ENCODE assay signal across 28 cellular contexts in genomic region chr4:143291334-143291733, GRCh38.
"Had no signal": no experiment of that assay in that cellular context is flagged by ENCODE, and none has a peak within 500 bp of the region (broad histone marks: within the 10 kb centered on the region; RNA-seq: fewer than 3 reads in every experiment).

No MANE protein-coding gene starts in this region.

- H3K36me3 Mint-ChIP-seq: activated naive CD4-positive, alpha-beta T cell treated with anti-CD3 and anti-CD28 coated beads, Interleukin-2, amount 10 ng/mL, durations not matched to agents 7 days and 5 days; activated naive CD8-positive, alpha-beta T cell treated with anti-CD3 and anti-CD28 coated beads for 36 hours had no signal

- H3K4me1 ChIP-seq: SJCRH30 had no signal

- H3K9me3 ChIP-seq: SJCRH30, SK-N-SH had no signal

- H3K4me3 Mint-ChIP-seq: activated CD4-positive, alpha-beta memory T cell treated with anti-CD3 and anti-CD28 coated beads, Interleukin-2, amount 10 ng/mL, durations not matched to agents 7 days and 5 days; activated CD4-positive, alpha-beta T cell treated with anti-CD3 and anti-CD28 coated beads for 36 hours; activated naive CD4-positive, alpha-beta T cell treated with anti-CD3 and anti-CD28 coated beads, Interleukin-2, amount 10 ng/mL, durations not matched to agents 7 days and 5 days; activated naive CD8-positive, alpha-beta T cell treated with anti-CD3 and anti-CD28 coated beads for 36 hours; activated T-cell treated with anti-CD3 and anti-CD28 coated beads, Interleukin-2, amount 50 U/mL, for 72 hours had no signal

- DNase-seq: activated CD4-positive, alpha-beta memory T cell treated with anti-CD3 and anti-CD28 coated beads, Interleukin-2, amount 10 ng/mL, durations not matched to agents 7 days and 5 days; activated CD4-positive, alpha-beta T cell treated with anti-CD3 and anti-CD28 coated beads for 36 hours; activated CD4-positive, alpha-beta T cell treated with anti-CD3 and anti-CD28 coated beads, Interleukin-2, amount 50 U/mL, for 1 hour; activated gamma-delta T cell treated with Interleukin-2 at 50 U/mL for 16 hours; activated naive CD4-positive, alpha-beta T cell treated with anti-CD3 and anti-CD28 coated beads, Interleukin-2, amount 10 ng/mL, durations not matched to agents 7 days and 5 days; activated naive CD8-positive, alpha-beta T cell treated with anti-CD3 and anti-CD28 coated beads for 36 hours; activated T-cell treated with anti-CD3 and anti-CD28 coated beads for 4 hours; activated T-cell treated with anti-CD3 and anti-CD28 coated beads, Interleukin-2, amount 50 U/mL, for 72 hours; brain microvascular endothelial cell; central memory CD4-positive, alpha-beta T cell; Karpas-422; NCI-H1048; NCI-H1436; NCI-H1694 treated with DMSO at 0.1 percent for 48 hours; NCI-H2029 treated with DMSO at 0.1 percent for 48 hours; NCI-H2171; NCI-H345; NCI-H510A; NCI-H526 treated with DMSO at 0.1 percent for 48 hours; Right ventricle myocardium superior; RPMI8226; SJCRH30; SK-N-SH; T-helper 1 cell had no signal

- ATAC-seq: activated CD4-positive, alpha-beta T cell treated with anti-CD3 and anti-CD28 coated beads for 36 hours; activated T-cell treated with anti-CD3 and anti-CD28 coated beads, Interleukin-2, amount 50 U/mL, for 72 hours; K562; Panc1 had no signal

- H3K4me3 ChIP-seq: K562, SJCRH30 had no signal

- H3K27me3 Mint-ChIP-seq: activated CD4-positive, alpha-beta T cell treated with anti-CD3 and anti-CD28 coated beads for 36 hours; activated naive CD4-positive, alpha-beta T cell treated with anti-CD3 and anti-CD28 coated beads, Interleukin-2, amount 10 ng/mL, durations not matched to agents 7 days and 5 days; activated naive CD8-positive, alpha-beta T cell treated with anti-CD3 and anti-CD28 coated beads for 36 hours had no signal

- H3K36me3 ChIP-seq: brain microvascular endothelial cell, SJCRH30, WERI-Rb-1 had no signal

- H3K27me3 ChIP-seq: brain microvascular endothelial cell, SJCRH30 had no signal

- H3K9me2 ChIP-seq: SK-N-SH had no signal

- H3K4me1 Mint-ChIP-seq: activated CD4-positive, alpha-beta memory T cell treated with anti-CD3 and anti-CD28 coated beads, Interleukin-2, amount 10 ng/mL, durations not matched to agents 7 days and 5 days; activated CD4-positive, alpha-beta T cell treated with anti-CD3 and anti-CD28 coated beads for 36 hours; activated naive CD4-positive, alpha-beta T cell treated with anti-CD3 and anti-CD28 coated beads, Interleukin-2, amount 10 ng/mL, durations not matched to agents 7 days and 5 days; activated naive CD8-positive, alpha-beta T cell treated with anti-CD3 and anti-CD28 coated beads for 36 hours had no signal

- H3K27ac ChIP-seq: brain microvascular endothelial cell, SJCRH30, WERI-Rb-1 had no signal

- H3K4me2 ChIP-seq: SK-N-SH had no signal

- H3K9me3 Mint-ChIP-seq: activated CD4-positive, alpha-beta memory T cell treated with anti-CD3 and anti-CD28 coated beads, Interleukin-2, amount 10 ng/mL, durations not matched to agents 7 days and 5 days; activated naive CD4-positive, alpha-beta T cell treated with anti-CD3 and anti-CD28 coated beads, Interleukin-2, amount 10 ng/mL, durations not matched to agents 7 days and 5 days; activated naive CD8-positive, alpha-beta T cell treated with anti-CD3 and anti-CD28 coated beads for 36 hours; activated T-cell treated with anti-CD3 and anti-CD28 coated beads, Interleukin-2, amount 50 U/mL, for 72 hours; activated T-helper 2 cell treated with anti-CD3 and anti-CD28 coated beads, Interferon-gamma antibody, Interleukin-2, Interleukin-4, amounts not matched to agents 10 μg/mL and 5 μg/mL and 100 μg/mL, durations not matched to agents 14 hours and 24 hours and 36 hours had no signal

- H3K27ac Mint-ChIP-seq: activated CD4-positive, alpha-beta memory T cell treated with anti-CD3 and anti-CD28 coated beads, Interleukin-2, amount 10 ng/mL, durations not matched to agents 7 days and 5 days; activated CD4-positive, alpha-beta T cell treated with anti-CD3 and anti-CD28 coated beads for 36 hours; activated naive CD4-positive, alpha-beta T cell treated with anti-CD3 and anti-CD28 coated beads, Interleukin-2, amount 10 ng/mL, durations not matched to agents 7 days and 5 days; activated naive CD8-positive, alpha-beta T cell treated with anti-CD3 and anti-CD28 coated beads for 36 hours; activated T-cell treated with anti-CD3 and anti-CD28 coated beads, Interleukin-2, amount 50 U/mL, for 72 hours; activated T-helper 2 cell treated with anti-CD3 and anti-CD28 coated beads, Interferon-gamma antibody, Interleukin-2, Interleukin-4, amounts not matched to agents 10 μg/mL and 5 μg/mL and 100 μg/mL, durations not matched to agents 14 hours and 24 hours and 36 hours had no signal
